In the genomic region with DNA sequence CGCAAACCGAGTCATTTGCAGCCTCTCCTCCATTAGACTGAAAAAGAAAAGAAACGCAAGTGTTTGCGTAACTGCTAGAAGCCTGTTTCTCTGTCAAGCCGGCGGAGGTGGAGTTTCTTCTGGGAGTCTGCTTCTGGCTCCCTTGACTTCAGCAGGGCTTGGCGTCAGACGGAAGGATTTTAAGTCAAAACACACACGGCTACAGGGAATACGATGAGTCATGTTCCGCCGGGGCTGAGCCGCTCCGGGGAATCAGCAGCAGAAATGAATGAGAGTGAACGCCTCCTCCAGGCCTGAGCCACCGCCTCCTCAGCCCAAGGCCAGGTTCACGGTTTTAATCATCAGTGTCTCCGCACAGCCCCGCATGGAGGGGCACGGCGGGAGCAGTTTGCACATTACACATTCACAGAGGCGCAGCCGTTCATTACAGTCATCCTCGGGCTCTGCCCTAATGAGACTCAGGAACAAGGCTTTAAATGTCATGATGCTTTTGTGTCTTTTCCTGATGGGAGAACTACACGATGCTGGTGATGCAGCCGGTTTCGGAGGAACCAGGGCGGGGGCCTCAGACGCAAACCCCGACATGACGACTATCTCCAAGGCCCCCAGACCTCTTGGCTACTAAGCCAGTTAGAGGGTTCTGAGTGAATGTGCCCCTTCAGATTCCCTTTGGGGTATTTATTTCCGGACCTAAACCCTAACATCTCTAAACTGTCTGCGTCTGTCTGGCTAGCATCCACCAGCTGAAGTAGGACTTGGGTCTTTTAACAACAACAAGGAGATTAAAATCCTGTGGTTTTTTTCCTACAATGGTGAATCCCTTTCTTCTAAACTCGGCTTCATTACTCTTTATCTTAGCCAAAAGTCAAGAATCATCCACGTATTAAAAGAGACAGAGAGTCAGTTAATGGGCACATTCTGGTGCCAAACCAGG, we compare ENCODE assay signal across 8 cellular contexts. TPM values are rescaled to one million over a fixed set of nuclear protein-coding genes. Genes with fewer than 3 reads are reported as not detected.
A peak's percentile ranks its signal among the peaks of the same experiment; 100 is the strongest.
DNase-seq lines count a peak whose midpoint lies in the region; ATAC-seq and TF ChIP-seq lines count a peak whose summit lies in the region.

No MANE protein-coding gene starts in this region.

- H3K4me3 ChIP-seq in SJSA1 (peak overlapping the region; percentile 13), fibroblast of the aortic adventitia (ENCODE audit: low read depth, low read length) (peak overlapping the region; percentile 53)

- H3K4me3 Mint-ChIP-seq in nephron, result peak overlapping the region; percentile 71 to 80 (median 77)

- H3K4me1 Mint-ChIP-seq in nephron, result peaks cover 14% of the 10 kb centered on the region

- H3K36me3 Mint-ChIP-seq in nephron (ENCODE audit: low read depth), result no peaks in the 10 kb centered on the region

- H3K36me3 ChIP-seq in SJSA1, result no peaks in the 10 kb centered on the region

- peaks cover 11% of the 10 kb centered on the region for H3K4me1 ChIP-seq in SJSA1 (replicated peaks)

- peak overlapping the region; percentile 43 to 71 (median 47) for H3K27ac Mint-ChIP-seq in nephron

- peak overlapping the region; percentile 17 for H3K27ac ChIP-seq in SJSA1

- H3K27me3 Mint-ChIP-seq in nephron (ENCODE audit: low read depth), result peaks cover 23% of the 10 kb centered on the region

- H3K9me3 ChIP-seq in SJSA1 (replicated peaks), result no peaks in the 10 kb centered on the region

- DNase-seq in A172 (ENCODE audit: low spot score) (peak; percentile 95), HT1080 (ENCODE audit: low read depth) (peak; percentile 98), SJSA1 (ENCODE audit: low read depth in 1 of 2, low spot score in 2 of 2) (peak; percentile 79 to 89), fibroblast of the aortic adventitia (ENCODE audit: low read depth) (peak; percentile 98)

- ATAC-seq in GM21360 (IDR thresholded peaks at IDR 0.05; ENCODE audit: unreplicated experiment) (no peak), HG03460 (IDR thresholded peaks at IDR 0.05; ENCODE audit: unreplicated experiment) (no peak), GM21381 (IDR thresholded peaks at IDR 0.05; ENCODE audit: unreplicated experiment) (no peak)

- H3K9me3 Mint-ChIP-seq in nephron, result no peaks in the 10 kb centered on the region

- TF ChIP-seq CTCF in fibroblast of the aortic adventitia (IDR thresholded peaks at IDR 0.05; ENCODE audit: insufficient read depth, low read length) (no peak), nephron (IDR thresholded peaks at IDR 0.05; ENCODE audit: unreplicated experiment in 3 of 3) (no peak)

- H3K27me3 ChIP-seq in SJSA1 (replicated peaks), result no peaks in the 10 kb centered on the region

RNA-seq across cellular contexts. Expression of gene SCG2, which starts 11.1 kb away (rescaled TPM):
- total RNA-seq in A172 (2014; rRNA removed; shearing (Covaris generic)), result 1.7 and 2.2 TPM in 2 replicates
- 4.6 and 8.2 TPM in 2 replicates for total RNA-seq in HT1080 (2014; rRNA removed; shearing (Covaris generic))
- polyA plus RNA-seq in HT1080 (2015; cell fraction: cytosol; rRNA removed), result 4.4 and 5.8 TPM in 2 replicates
- 17.2 and 22.1 TPM in 2 replicates for polyA plus RNA-seq in HT1080 (2015; cell fraction: nucleus; rRNA removed)
- 5.0 and 6.2 TPM in 2 replicates for total RNA-seq in SJSA1 (2014; rRNA removed; shearing (Covaris generic))
- total RNA-seq in fibroblast of the aortic adventitia (ENCODE audit: low replicate concordance), result 0.63 and 3.4 TPM in 2 replicates
